8 cellular contexts compared by ENCODE assay signal in genomic region chr1:43358746-43359693, GRCh38. TPM values are rescaled to one million over a fixed set of nuclear protein-coding genes. Genes with fewer than 3 reads are reported as not detected.
DNase-seq lines count a peak whose midpoint lies in the region; ATAC-seq and TF ChIP-seq lines count a peak whose summit lies in the region.

CDC20 (plus strand) TSS chr1:43358981; CDS start chr1:43359216, 235 bp downstream.

- peak in 1 of 2 donors; percentile 10 for TF ChIP-seq POLR2A in uterus (IDR thresholded peaks at IDR 0.05)

- no peaks in the 10 kb centered on the region for H3K9me3 ChIP-seq in psoas muscle
- no peaks in the 10 kb centered on the region for H3K9me3 ChIP-seq in uterus

- peak; percentile 93 to 98 for DNase-seq in NCI-H187 (lab: John Stamatoyannopoulos, UW)
- peak; percentile 92 to 99 (median 96) for DNase-seq in T-helper 2 cell
- peak; percentile 99 for DNase-seq in left ventricle myocardium superior
- peak; percentile 99 for DNase-seq in psoas muscle
- peak; percentile 98 to 99 for DNase-seq in uterus

- ATAC-seq in GM18498 (IDR thresholded peaks at IDR 0.05; ENCODE audit: unreplicated experiment) = peak; percentile 95
- ATAC-seq in HG02938 (IDR thresholded peaks at IDR 0.05; ENCODE audit: unreplicated experiment) = peak; percentile 93
- ATAC-seq in left ventricle myocardium superior = peak; percentile 98
- ATAC-seq in psoas muscle = peak; percentile 98 to 100 (median 99)

- H3K27me3 ChIP-seq in psoas muscle (ENCODE audit: insufficient read depth in 3 of 3, low read length in 2 of 3) (no peaks in the 10 kb centered on the region), uterus (no peaks in the 10 kb centered on the region)

- intact Hi-C loops in left ventricle myocardium superior (cut with micrococcal nuclease) (no loop called here), psoas muscle (cut with DNase I) (no loop called here), uterus (cut with DNase I; ENCODE audit: low total_unique reads) (no loop called here)

- H3K36me3 ChIP-seq in psoas muscle (ENCODE audit: insufficient read depth in 1 of 2, low read depth in 1 of 2) (peaks cover under 1 to 36% of the 10 kb centered on the region in 2 donors), uterus (no peaks in the 10 kb centered on the region)

- TF ChIP-seq CTCF in psoas muscle (IDR thresholded peaks at IDR 0.05) (no peak), uterus (IDR thresholded peaks at IDR 0.05) (no peak)

- H3K4me3 ChIP-seq in psoas muscle (peak within 1 kb of the TSS; percentile 75), uterus (peak within 1 kb of the TSS; percentile 52 to 70)

- H3K27ac ChIP-seq in angular gyrus (ENCODE audit: low read depth, low read length) = peak within 1 kb of the TSS; percentile 50
- peak within 1 kb of the TSS; percentile 80 for H3K27ac ChIP-seq in psoas muscle
- peak within 1 kb of the TSS; percentile 86 to 88 for H3K27ac ChIP-seq in uterus

- 2 to 3% (median 2%) methylated on average over 54 to 59 of the region's 59 CpGs for WGBS in psoas muscle, 3 donors

- H3K4me1 ChIP-seq in psoas muscle (peaks cover 11% of the 10 kb centered on the region), uterus (peaks cover 0 to 5% of the 10 kb centered on the region in 2 donors)

RNA-seq across cellular contexts. Expression of gene CDC20, which starts in this region (rescaled TPM):
- total RNA-seq in left ventricle myocardium superior (1.3 TPM), psoas muscle (under 1 TPM in 2 of 4 donors, not detected in 2; 0.25 to 0.36 TPM), uterus (10 to 100 TPM in 1 of 4 donors, 1 to 10 TPM in 1, not detected in 2; 1.3 to 20.3 TPM)
- 1 to 10 TPM; 1.1 to 1.9 (median 1.6) TPM for polyA plus RNA-seq in psoas muscle

Comparison
In these comparisons a context has a peak if more than half of its experiments do, and no peak if none do; other contexts are left out.
1. Peak in every context shown above with its lines: DNase-seq, ATAC-seq, H3K4me3 ChIP-seq and H3K27ac ChIP-seq.